ENCODE assay signal across 15 cellular contexts in the genomic region with DNA sequence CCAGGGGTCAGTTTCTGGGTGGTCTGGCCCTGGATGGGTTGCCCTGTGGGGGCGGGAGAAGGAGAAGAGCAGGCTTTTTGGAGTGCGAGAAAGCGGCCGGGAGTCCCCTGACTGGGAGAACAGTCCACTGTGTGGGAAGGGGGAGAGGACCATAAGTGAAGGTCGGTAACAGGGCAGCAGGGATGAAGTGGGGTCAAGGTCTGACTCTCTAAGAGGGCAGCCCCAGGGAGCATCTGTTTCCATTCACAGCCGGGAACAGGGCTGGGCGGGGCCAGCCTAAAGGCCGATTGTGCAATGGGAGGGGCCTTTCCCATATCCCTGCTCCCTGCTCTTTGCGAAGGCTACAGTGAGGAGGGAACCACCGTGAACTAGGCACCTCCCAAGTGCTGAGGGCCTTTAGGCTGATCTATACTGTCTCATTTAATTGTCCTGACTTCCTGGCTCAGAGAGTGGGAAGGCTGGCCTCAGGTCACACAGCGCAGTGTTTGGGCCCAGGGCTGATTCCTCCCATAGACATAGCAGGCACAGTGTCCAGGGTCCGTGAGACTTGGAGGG. TPM values are rescaled to one million over a fixed set of nuclear protein-coding genes. Genes with fewer than 3 reads are reported as not detected.
DNase-seq lines count a peak whose midpoint lies in the region; ATAC-seq and TF ChIP-seq lines count a peak whose summit lies in the region.
"Had no signal": no experiment of that assay in that cellular context is flagged by ENCODE, and none has a peak within 500 bp of the region (broad histone marks: within the 10 kb centered on the region; RNA-seq: fewer than 3 reads in every experiment).

No MANE protein-coding gene starts in this region.

- no peak for TF ChIP-seq POLR2A in right lobe of liver (IDR thresholded peaks at IDR 0.05)
- TF ChIP-seq POLR2A in transverse colon (IDR thresholded peaks at IDR 0.05): no peak

- H3K27ac ChIP-seq in right lobe of liver: no peak overlapping the region
- H3K27ac ChIP-seq in transverse colon: peak overlapping the region; percentile 53 to 68 (median 58)

- TF ChIP-seq CTCF in right lobe of liver (IDR thresholded peaks at IDR 0.05): no peak
- no peak for TF ChIP-seq CTCF in transverse colon (IDR thresholded peaks at IDR 0.05)

- H3K9me3 ChIP-seq in NT2/D1 (ENCODE audit: insufficient read depth, low read length): no peaks in the 10 kb centered on the region
- H3K9me3 ChIP-seq in right lobe of liver: no peaks in the 10 kb centered on the region
- no peaks in the 10 kb centered on the region for H3K9me3 ChIP-seq in transverse colon

- no peaks in the 10 kb centered on the region for H3K27me3 ChIP-seq in NT2/D1 (ENCODE audit: insufficient read depth, insufficient read length)
- H3K27me3 ChIP-seq in right lobe of liver: no peaks in the 10 kb centered on the region
- H3K27me3 ChIP-seq in transverse colon: no peaks in the 10 kb centered on the region

- intact Hi-C loops in right lobe of liver (cut with DNase I): no loop called here
- intact Hi-C loops in transverse colon (cut with DNase I; ENCODE audit: low total_unique reads): no loop called here

- ATAC-seq in right lobe of liver (peak; percentile 52 to 74 (median 62)), GM18909 (IDR thresholded peaks at IDR 0.05; ENCODE audit: poor library complexity, unreplicated experiment) (no peak)
- ATAC-seq: activated CD4-positive, alpha-beta T cell treated with anti-CD3 and anti-CD28 coated beads for 36 hours; PC-3 had no signal

- in situ Hi-C loops in transverse colon (cut with MboI; ENCODE audit: low pct_ligation_motif_present in 1 of 4, low pct_unique_long_range_greater_than_20kb in 1 of 4, low sequenced_read_pairs in 3 of 4): loop anchor here in 1 of 4 donors (5.0 kb wide), 1 partner anchor 203 kb away; no protein-coding TSS in a partner anchor

- H3K36me3 ChIP-seq in NT2/D1 (ENCODE audit: insufficient read depth, insufficient read length, low read length): no peaks in the 10 kb centered on the region
- H3K36me3 ChIP-seq in right lobe of liver: no peaks in the 10 kb centered on the region
- no peaks in the 10 kb centered on the region for H3K36me3 ChIP-seq in transverse colon

- 36% methylated on average over 8 of the region's 12 CpGs for WGBS in right lobe of liver (ENCODE audit: insufficient coverage, low coverage, low lambda C conversion rate, missing lambda C conversion rate)
- WGBS in transverse colon (ENCODE audit: low coverage in 1 of 2), 2 donors: 51 to 100% methylated on average over 1 to 12 of the region's 12 CpGs

- H3K4me1 ChIP-seq in NT2/D1 (ENCODE audit: insufficient read depth, insufficient read length) (peaks cover 4% of the 10 kb centered on the region), right lobe of liver (no peaks in the 10 kb centered on the region), transverse colon (peaks cover 8 to 29% (median 16%) of the 10 kb centered on the region in 4 donors)

- H3K4me3 ChIP-seq in NT2/D1 (ENCODE audit: insufficient read length, low read depth) (no peak overlapping the region), right lobe of liver (no peak overlapping the region), transverse colon (no peak overlapping the region)

- DNase-seq in NT2/D1 (ENCODE audit: low read depth, low spot score): peak; percentile 27
- peak; percentile 65 for DNase-seq in fibroblast of gingiva (ENCODE audit: low read depth)
- DNase-seq in right lobe of liver: no peak
- DNase-seq in transverse colon: peak; percentile 61
- no peak for DNase-seq in mesenteric fat pad (ENCODE audit: low spot score)
- DNase-seq in NK-92 treated with Interleukin-12 subunit alpha and Interleukin-12 subunit beta, amount 100 ng/mL, for 24 hours (lab: John Stamatoyannopoulos, UW): no peak
- DNase-seq in NCI-H2081 (lab: John Stamatoyannopoulos, UW): no peak
- DNase-seq: activated CD4-positive, alpha-beta T cell treated with anti-CD3 and anti-CD28 coated beads for 36 hours; activated naive CD8-positive, alpha-beta T cell treated with anti-CD3 and anti-CD28 coated beads, Interleukin-2, amount 10 ng/mL, durations not matched to agents 7 days and 5 days; GF-D8; occipital lobe; PC-3 had no signal

- TF ChIP-seq EP300 in transverse colon (IDR thresholded peaks at IDR 0.05; ENCODE audit: low read depth): no peak

- peak overlapping the region; percentile 21 for H3K9ac ChIP-seq in NT2/D1 (ENCODE audit: insufficient read length, low read depth)

RNA-seq across cellular contexts. Expression of gene WFDC1, which starts 10.4 kb away (rescaled TPM):
- total RNA-seq in right lobe of liver: 1 to 10 TPM in 4 of 6 experiments, under 1 TPM in 2; 0.64 to 5.0 (median 2.3) TPM
- 10 to 100 TPM in 1 of 4 donors, 1 to 10 TPM in 3; 5.6 to 91.3 (median 7.0) TPM for total RNA-seq in transverse colon
- total RNA-seq in mesenteric fat pad: 1.4 TPM
- total RNA-seq: activated CD4-positive, alpha-beta T cell treated with anti-CD3 and anti-CD28 coated beads for 36 hours; activated naive CD8-positive, alpha-beta T cell treated with anti-CD3 and anti-CD28 coated beads, Interleukin-2, amount 10 ng/mL, durations not matched to agents 7 days and 5 days had no signal

RNA-seq across cellular contexts. Expression of gene KCNG4, which starts 44.4 kb away (rescaled TPM):
- total RNA-seq in right lobe of liver (not detected), transverse colon (not detected), mesenteric fat pad (not detected)
- total RNA-seq: activated CD4-positive, alpha-beta T cell treated with anti-CD3 and anti-CD28 coated beads for 36 hours; activated naive CD8-positive, alpha-beta T cell treated with anti-CD3 and anti-CD28 coated beads, Interleukin-2, amount 10 ng/mL, durations not matched to agents 7 days and 5 days; frontal cortex; M059J; occipital lobe had no signal

Comparison
In these comparisons a context has a peak if more than half of its experiments do, and no peak if none do; other contexts are left out.
1. DNase-seq: peak in NT2/D1 (single experiment), fibroblast of gingiva (single experiment) and transverse colon (single experiment); none in right lobe of liver (0 of 3), mesenteric fat pad (single experiment), NK-92 treated with Interleukin-12 subunit alpha and Interleukin-12 subunit beta, amount 100 ng/mL, for 24 hours (single experiment) and NCI-H2081 (0 of 2).
2. H3K27ac ChIP-seq: peak in transverse colon (4 of 4); none in right lobe of liver (0 of 3).